29 cellular contexts compared by ENCODE assay signal in genomic region chr12:22054155-22054554, GRCh38.
"Had no signal": no experiment of that assay in that cellular context is flagged by ENCODE, and none has a peak within 500 bp of the region (broad histone marks: within the 10 kb centered on the region; RNA-seq: fewer than 3 reads in every experiment).

No MANE protein-coding gene starts in this region.

- H3K27me3 ChIP-seq: neural progenitor cell, ovary, spleen, thyroid gland, tibial nerve, upper lobe of left lung, vagina had no signal

- H3K27ac ChIP-seq: neural progenitor cell, ovary, parathyroid adenoma, psoas muscle, skin epidermis, spleen, thoracic aorta, thyroid gland, tibial nerve, upper lobe of left lung, vagina had no signal

- H3K36me3 ChIP-seq: neural progenitor cell, ovary had no signal

- H3K9me3 ChIP-seq: ovary, psoas muscle, spleen, thoracic aorta, thyroid gland, tibial nerve, upper lobe of left lung, vagina had no signal

- H3K4me1 ChIP-seq: neural progenitor cell, psoas muscle had no signal

- ATAC-seq: natural killer cell; psoas muscle; right cardiac atrium; sciatic nerve; stimulated activated memory B cell treated with anti-CD40 and anti-IgM and Interleukin-4, amounts not matched to agents 10 μg/mL and 1 μg/mL and 100 μg/mL, for 72 hours; stimulated activated naive CD8-positive, alpha-beta T cell treated with anti-CD3 and anti-CD28 coated beads, Interleukin-15, amount 100 ng/mL, for 72 hours; stimulated activated naive CD8-positive, alpha-beta T cell treated with anti-CD3 and anti-CD28 coated beads, Interleukin-15, Interleukin-2, amounts not matched to agents 100 U/mL and 50 U/mL, for 24 hours had no signal

- DNase-seq: natural killer cell; occipital lobe; ovary; posterior cingulate gyrus; psoas muscle; right cardiac atrium; spleen; stimulated activated CD4-positive, alpha-beta T cell treated with anti-CD3 and anti-CD28 coated beads, Interleukin-12 subunit alpha, Interleukin-12 subunit beta, amount 100 ng/mL, for 4 hours; stimulated activated CD4-positive, alpha-beta T cell treated with anti-CD3 and anti-CD28 coated beads, Interleukin-1b, Interleukin-23, amount 100 ng/mL, for 48 hours; stimulated activated CD4-positive, alpha-beta T cell treated with anti-CD3 and anti-CD28 coated beads, Interleukin-4, amount 100 ng/mL, for 1 hour; stimulated activated CD4-positive, alpha-beta T cell treated with anti-CD3 and anti-CD28 coated beads, Interleukin-4, amount 100 ng/mL, for 4 hours; stimulated activated CD8-positive, alpha-beta memory T cell treated with anti-CD3 and anti-CD28 coated beads, Interleukin-4, amount 100 ng/mL, for 48 hours; stimulated activated naive CD4-positive, alpha-beta T cell; stimulated activated naive CD8-positive, alpha-beta T cell treated with anti-CD3 and anti-CD28 coated beads, Interleukin-15, amount 100 ng/mL, for 72 hours; stimulated activated naive CD8-positive, alpha-beta T cell treated with anti-CD3 and anti-CD28 coated beads, Interleukin-15, Interleukin-2, amounts not matched to agents 100 U/mL and 50 U/mL, for 24 hours; substantia nigra; thyroid gland; trophoblast cell had no signal

- H3K4me3 ChIP-seq: neural progenitor cell, ovary, psoas muscle, skin epidermis, smooth muscle cell, spleen, thoracic aorta, thyroid gland, tibial nerve, upper lobe of left lung, vagina had no signal

- H3K4me2 ChIP-seq: neural progenitor cell, smooth muscle cell had no signal

- FAIRE-seq: urothelium cell line had no signal

- H3K9ac ChIP-seq: neural progenitor cell, parathyroid adenoma had no signal

- H2AFZ ChIP-seq: neural progenitor cell, parathyroid adenoma had no signal
